In the genomic region with DNA sequence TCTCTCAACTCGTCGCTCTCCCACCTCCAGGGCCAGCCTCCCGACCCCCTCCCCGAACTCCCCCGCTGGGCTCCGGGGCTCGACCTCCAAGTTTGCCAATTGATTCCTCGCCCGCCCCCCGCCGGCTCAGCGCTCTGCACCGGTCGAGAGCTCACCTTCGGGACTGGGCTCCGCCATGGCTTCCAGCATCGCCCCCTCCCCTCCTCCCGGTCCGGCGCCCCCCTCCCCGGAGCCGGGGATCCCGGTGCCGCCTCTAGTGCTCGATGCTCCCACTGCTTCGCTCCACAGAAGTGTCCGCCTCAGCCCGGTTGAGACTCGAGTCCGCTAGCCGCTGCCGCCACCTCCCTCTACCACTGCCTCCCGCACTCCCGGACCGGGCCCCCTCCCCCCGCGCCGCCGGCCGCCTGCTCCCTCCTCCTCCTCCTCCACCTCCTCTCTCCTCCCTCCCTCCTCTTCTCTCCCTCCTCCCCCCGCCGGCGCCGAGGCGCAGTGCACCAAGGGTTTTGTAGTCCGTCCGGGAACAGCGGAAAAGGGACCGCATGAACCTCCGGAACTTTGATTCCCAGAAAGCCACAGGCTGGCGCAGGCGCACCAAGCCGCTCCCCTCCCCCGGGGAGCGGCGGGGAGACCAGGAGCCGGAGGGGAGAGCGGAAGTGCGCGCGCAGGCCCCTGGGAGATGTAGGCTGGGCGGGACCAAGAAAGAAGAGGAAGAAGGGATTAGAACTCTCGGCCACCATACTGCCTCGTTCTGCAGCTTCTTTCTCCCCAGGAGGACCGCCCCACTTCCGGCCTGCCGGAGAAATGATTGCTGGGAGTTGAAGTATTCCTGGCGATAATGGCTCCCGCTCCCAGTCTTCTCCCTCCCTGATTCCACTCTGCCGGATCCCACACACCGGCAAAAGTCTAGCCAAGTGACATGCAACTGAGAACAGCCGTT, we compare ENCODE assay signal across 8 cellular contexts. TPM values are rescaled to one million over a fixed set of nuclear protein-coding genes. Genes with fewer than 3 reads are reported as not detected.
A peak's percentile ranks its signal among the peaks of the same experiment; 100 is the strongest.
DNase-seq lines count a peak whose midpoint lies in the region; ATAC-seq, FAIRE-seq and TF ChIP-seq lines count a peak whose summit lies in the region.

TSS of gene PHF23 (minus strand) at position 367 of the 937 bp plus-strand sequence. CDS start at position 189, 178 bp downstream.

- peak within 1 kb of the TSS; percentile 93 for H3K27ac ChIP-seq in OCI-LY3 (ENCODE audit: low read length)
- peak within 1 kb of the TSS; percentile 81 for H3K27ac ChIP-seq in mesodermal cell (ENCODE audit: low read depth, low read length, severe bottlenecking)

- peaks cover 31% of the 10 kb centered on the region for H3K4me1 ChIP-seq in OCI-LY3 (ENCODE audit: low read length)
- peaks cover 35% of the 10 kb centered on the region for H3K4me1 ChIP-seq in mesodermal cell (ENCODE audit: control insufficient read depth, insufficient read depth, low read length, poor library complexity, severe bottlenecking)

- H2AFZ ChIP-seq in OCI-LY3 (ENCODE audit: low read depth, low read length), result no peak within 1 kb of the TSS

- no peaks in the 10 kb centered on the region for H3K27me3 ChIP-seq in OCI-LY3 (ENCODE audit: low read depth, low read length)

- peak within 1 kb of the TSS; percentile 100 for H3K9ac ChIP-seq in OCI-LY3 (ENCODE audit: low read length)

- peak; percentile 96 for FAIRE-seq in endometrium (lab: Jason Lieb, UNC)

- peaks cover 5% of the 10 kb centered on the region for H4K20me1 ChIP-seq in OCI-LY3 (ENCODE audit: insufficient read depth, low read length)

- H3K4me3 ChIP-seq in OCI-LY3 (ENCODE audit: low read length) (peak within 1 kb of the TSS; percentile 100), mesodermal cell (ENCODE audit: extremely low read depth, insufficient read depth, low read length, poor library complexity, severe bottlenecking) (peak within 1 kb of the TSS; percentile 100)

- peak; percentile 52 for ATAC-seq in GM21423 (IDR thresholded peaks at IDR 0.05; ENCODE audit: unreplicated experiment)

- peak; percentile 100 for DNase-seq in COLO829 (ENCODE audit: low spot score)
- DNase-seq in HuH-7 (ENCODE audit: low spot score), result peak; percentile 95
- peak; percentile 98 for DNase-seq in activated CD8-positive, alpha-beta memory T cell treated with anti-CD3 and anti-CD28 coated beads, Interleukin-2, amount 50 U/mL, for 48 hours
- DNase-seq in stimulated activated CD8-positive, alpha-beta memory T cell treated with anti-CD3 and anti-CD28 coated beads, Interleukin-15, amount 100 ng/mL, for 4 hours (ENCODE audit: low read depth in 2 of 2), result peak; percentile 96 to 97

- 0% methylated on average over 28 to 43 of the region's 72 CpGs for WGBS in mesodermal cell (ENCODE audit: insufficient coverage in 2 of 2), 2 experiments

- peaks cover 48% of the 10 kb centered on the region for H3K79me2 ChIP-seq in OCI-LY3 (ENCODE audit: low read length)

- peak within 1 kb of the TSS; percentile 96 for H3K4me2 ChIP-seq in OCI-LY3 (ENCODE audit: low read length)

- H3K36me3 ChIP-seq in OCI-LY3 (replicated peaks; ENCODE audit: low read depth, low read length), result peaks cover 14% of the 10 kb centered on the region
- peaks cover 51% of the 10 kb centered on the region for H3K36me3 ChIP-seq in mesodermal cell (ENCODE audit: control insufficient read depth, insufficient read depth, low read length)

- no peak for TF ChIP-seq CTCF in OCI-LY3 (IDR thresholded peaks at IDR 0.05; ENCODE audit: low read depth, low read length)

- no peaks in the 10 kb centered on the region for H3K9me3 ChIP-seq in OCI-LY3 (ENCODE audit: insufficient read depth, low read length)
- no peaks in the 10 kb centered on the region for H3K9me3 ChIP-seq in mesodermal cell (ENCODE audit: control insufficient read depth, low read length)

RNA-seq across cellular contexts. Expression of gene PHF23, which starts in this region (rescaled TPM):
- 55.4 TPM for polyA plus RNA-seq in mesodermal cell (2013, experiment 1 of 2)
- 46.8 TPM for polyA plus RNA-seq in mesodermal cell (2013, experiment 2 of 2)

Comparison
In these comparisons a context has a peak if more than half of its experiments do, and no peak if none do; other contexts are left out.
1. Peak in every context shown above with its lines: DNase-seq, ATAC-seq, H3K4me3 ChIP-seq and H3K27ac ChIP-seq.